Comparison of ENCODE assay signal across 37 cellular contexts in the genomic region with DNA sequence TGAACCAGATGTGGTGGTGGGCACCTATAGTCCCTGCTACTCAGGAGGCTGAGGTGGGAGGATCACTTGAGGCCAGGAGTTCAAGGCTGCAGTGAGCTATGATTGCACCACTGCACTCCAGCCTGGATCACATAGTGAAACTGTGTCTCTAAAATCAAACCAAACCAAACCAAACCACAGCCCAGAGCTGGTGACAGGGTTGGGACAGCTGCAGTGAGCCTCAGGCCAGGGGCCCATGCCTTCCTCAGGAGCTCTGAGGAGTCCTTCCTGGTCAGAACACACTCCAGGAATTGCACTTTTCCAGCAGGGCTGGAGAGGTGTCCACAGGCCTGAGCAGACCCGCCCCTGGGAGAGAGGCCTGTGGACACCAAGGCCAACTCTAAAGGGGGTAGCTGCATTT. TPM values are rescaled to one million over a fixed set of nuclear protein-coding genes. Genes with fewer than 3 reads are reported as not detected.
"Had no signal": no experiment of that assay in that cellular context is flagged by ENCODE, and none has a peak within 500 bp of the region (broad histone marks: within the 10 kb centered on the region; RNA-seq: fewer than 3 reads in every experiment).

No MANE protein-coding gene starts in this region.

- FAIRE-seq: astrocyte, TTC549 had no signal

- H3K4me3 ChIP-seq: adrenal gland, body of pancreas, breast epithelium had no signal

- H3K9me3 ChIP-seq: adrenal gland, body of pancreas, breast epithelium had no signal

- H3K36me3 Mint-ChIP-seq: activated CD8-positive, alpha-beta memory T cell treated with anti-CD3 and anti-CD28 coated beads, Interleukin-2, amount 10 ng/mL, durations not matched to agents 7 days and 5 days; activated naive CD4-positive, alpha-beta T cell treated with anti-CD3 and anti-CD28 coated beads, Interleukin-2, amount 50 U/mL, for 72 hours; activated naive CD8-positive, alpha-beta T cell treated with anti-CD3 and anti-CD28 coated beads for 36 hours had no signal

- H3K27me3 ChIP-seq: adrenal gland, body of pancreas, brain microvascular endothelial cell, breast epithelium had no signal

- H3K27me3 Mint-ChIP-seq: activated CD4-positive, alpha-beta T cell treated with anti-CD3 and anti-CD28 coated beads, Interleukin-2, amount 10 ng/mL, durations not matched to agents 24 days and 14 days had no signal

- DNase-seq: activated B cell treated with CpG ODN at 0.5 μM for 24 hours; activated CD4-positive, alpha-beta memory T cell treated with anti-CD3 and anti-CD28 coated beads, Interleukin-2, amount 10 ng/mL, durations not matched to agents 7 days and 5 days; activated CD4-positive, alpha-beta T cell treated with anti-CD3 and anti-CD28 coated beads for 4 hours; activated CD4-positive, alpha-beta T cell treated with anti-CD3 and anti-CD28 coated beads, Interleukin-2, amount 10 ng/mL, durations not matched to agents 24 days and 14 days; activated CD4-positive, alpha-beta T cell treated with anti-CD3 and anti-CD28 coated beads, Interleukin-2, amount 50 U/mL, for 1 hour; activated CD4-positive, alpha-beta T cell treated with anti-CD3 and anti-CD28 coated beads, Interleukin-2, amount 50 U/mL, for 4 hours; activated CD4-positive, CD25-positive, alpha-beta regulatory T cell treated with anti-CD3 and anti-CD28 coated beads, Interleukin-2, amount 50 U/mL, for 72 hours; activated CD8-positive, alpha-beta memory T cell treated with anti-CD3 and anti-CD28 coated beads for 24 hours; activated CD8-positive, alpha-beta memory T cell treated with anti-CD3 and anti-CD28 coated beads, Interleukin-2, amount 10 ng/mL, durations not matched to agents 7 days and 5 days; activated CD8-positive, alpha-beta memory T cell treated with anti-CD3 and anti-CD28 coated beads, Interleukin-2, amount 50 U/mL, for 48 hours; activated CD8-positive, alpha-beta T cell treated with anti-CD3 and anti-CD28 coated beads, Interleukin-2, amount 10 ng/mL, durations not matched to agents 7 days and 5 days; activated effector memory CD4-positive, alpha-beta T cell treated with anti-CD3 and anti-CD28 coated beads, Interleukin-2, amount 50 U/mL, for 16 hours; activated gamma-delta T cell treated with Interleukin-2 at 50 U/mL for 16 hours; activated naive CD4-positive, alpha-beta T cell; activated naive CD4-positive, alpha-beta T cell treated with anti-CD3 and anti-CD28 coated beads for 36 hours; activated naive CD4-positive, alpha-beta T cell treated with anti-CD3 and anti-CD28 coated beads, Interleukin-2, amount 50 U/mL, for 16 hours; activated naive CD8-positive, alpha-beta T cell treated with anti-CD3 and anti-CD28 coated beads for 36 hours; activated T-cell treated with anti-CD3 and anti-CD28 coated beads, Interleukin-2, amount 50 U/mL, for 24 hours; activated T-cell treated with anti-CD3 and anti-CD28 coated beads, Interleukin-2, amount 50 U/mL, for 48 hours; adrenal gland; amniotic stem cell; aorta; body of pancreas; brain microvascular endothelial cell; central memory CD4-positive, alpha-beta T cell; T-helper 1 cell; T-helper 2 cell; T-helper 9 cell had no signal

- H3K4me1 ChIP-seq: adrenal gland, body of pancreas, breast epithelium had no signal

- H3K9me3 Mint-ChIP-seq: activated B cell treated with CpG ODN at 0.5 μM for 24 hours; activated CD4-positive, alpha-beta memory T cell treated with anti-CD3 and anti-CD28 coated beads, Interleukin-2, amount 10 ng/mL, durations not matched to agents 7 days and 5 days; activated CD4-positive, alpha-beta T cell treated with anti-CD3 and anti-CD28 coated beads, Interleukin-2, amount 10 ng/mL, durations not matched to agents 24 days and 14 days; activated naive CD4-positive, alpha-beta T cell treated with anti-CD3 and anti-CD28 coated beads for 36 hours; activated naive CD4-positive, alpha-beta T cell treated with anti-CD3 and anti-CD28 coated beads, Interleukin-2, amount 50 U/mL, for 72 hours; activated naive CD8-positive, alpha-beta T cell treated with anti-CD3 and anti-CD28 coated beads for 36 hours; activated T-cell treated with anti-CD3 and anti-CD28 coated beads, Interleukin-2, amount 50 U/mL, for 24 hours; T-helper 1 cell treated with Interleukin-12 subunit alpha and Interleukin-12 subunit beta and Interleukin-4 antibody, amounts not matched to agents 30 μg/mL and 1 μg/mL, for 36 hours; T-helper 2 cell treated with Interferon-gamma antibody and Interleukin-4, amounts not matched to agents 5 μg/mL and 100 μg/mL, for 36 hours had no signal

- H3K36me3 ChIP-seq: adrenal gland, brain microvascular endothelial cell, breast epithelium had no signal

- H3K27ac Mint-ChIP-seq: activated B cell treated with CpG ODN at 0.5 μM for 24 hours; activated CD4-positive, alpha-beta memory T cell treated with anti-CD3 and anti-CD28 coated beads, Interleukin-2, amount 10 ng/mL, durations not matched to agents 7 days and 5 days; activated CD4-positive, alpha-beta T cell treated with anti-CD3 and anti-CD28 coated beads, Interleukin-2, amount 10 ng/mL, durations not matched to agents 24 days and 14 days; activated CD8-positive, alpha-beta memory T cell treated with anti-CD3 and anti-CD28 coated beads, Interleukin-2, amount 10 ng/mL, durations not matched to agents 7 days and 5 days; activated CD8-positive, alpha-beta T cell treated with anti-CD3 and anti-CD28 coated beads, Interleukin-2, amount 10 ng/mL, durations not matched to agents 7 days and 5 days; activated naive CD4-positive, alpha-beta T cell treated with anti-CD3 and anti-CD28 coated beads for 36 hours; activated naive CD4-positive, alpha-beta T cell treated with anti-CD3 and anti-CD28 coated beads, Interleukin-2, amount 50 U/mL, for 72 hours; activated naive CD8-positive, alpha-beta T cell treated with anti-CD3 and anti-CD28 coated beads for 36 hours; activated T-cell treated with anti-CD3 and anti-CD28 coated beads, Interleukin-2, amount 50 U/mL, for 24 hours; T-helper 1 cell treated with Interleukin-12 subunit alpha and Interleukin-12 subunit beta and Interleukin-4 antibody, amounts not matched to agents 30 μg/mL and 1 μg/mL, for 36 hours; T-helper 2 cell treated with Interferon-gamma antibody and Interleukin-4, amounts not matched to agents 5 μg/mL and 100 μg/mL, for 36 hours had no signal

- ATAC-seq: activated CD8-positive, alpha-beta T cell treated with anti-CD3 and anti-CD28 coated beads, Interleukin-2, amount 10 ng/mL, durations not matched to agents 7 days and 5 days; body of pancreas had no signal

- H3K27ac ChIP-seq: adrenal gland, body of pancreas, brain microvascular endothelial cell, breast epithelium, VCaP had no signal

- H3K4me3 Mint-ChIP-seq: activated B cell treated with CpG ODN at 0.5 μM for 24 hours; activated CD4-positive, alpha-beta memory T cell treated with anti-CD3 and anti-CD28 coated beads, Interleukin-2, amount 10 ng/mL, durations not matched to agents 7 days and 5 days; activated CD4-positive, alpha-beta T cell treated with anti-CD3 and anti-CD28 coated beads, Interleukin-2, amount 10 ng/mL, durations not matched to agents 24 days and 14 days; activated CD8-positive, alpha-beta memory T cell treated with anti-CD3 and anti-CD28 coated beads, Interleukin-2, amount 10 ng/mL, durations not matched to agents 7 days and 5 days; activated CD8-positive, alpha-beta T cell treated with anti-CD3 and anti-CD28 coated beads, Interleukin-2, amount 10 ng/mL, durations not matched to agents 7 days and 5 days; activated naive CD4-positive, alpha-beta T cell treated with anti-CD3 and anti-CD28 coated beads for 36 hours; activated naive CD8-positive, alpha-beta T cell treated with anti-CD3 and anti-CD28 coated beads for 36 hours; activated T-cell treated with anti-CD3 and anti-CD28 coated beads, Interleukin-2, amount 50 U/mL, for 24 hours; T-helper 1 cell treated with Interleukin-12 subunit alpha and Interleukin-12 subunit beta and Interleukin-4 antibody, amounts not matched to agents 30 μg/mL and 1 μg/mL, for 36 hours; T-helper 2 cell treated with Interferon-gamma antibody and Interleukin-4, amounts not matched to agents 5 μg/mL and 100 μg/mL, for 36 hours had no signal

RNA-seq across cellular contexts. Expression of a gene that starts 32.5 kb away (rescaled TPM):
- total RNA-seq: activated B cell treated with CpG ODN at 0.5 μM for 24 hours; activated CD4-positive, alpha-beta memory T cell treated with anti-CD3 and anti-CD28 coated beads, Interleukin-2, amount 10 ng/mL, durations not matched to agents 7 days and 5 days; activated CD4-positive, alpha-beta T cell treated with anti-CD3 and anti-CD28 coated beads, Interleukin-2, amount 10 ng/mL, durations not matched to agents 24 days and 14 days; activated CD8-positive, alpha-beta memory T cell treated with anti-CD3 and anti-CD28 coated beads, Interleukin-2, amount 10 ng/mL, durations not matched to agents 7 days and 5 days; activated CD8-positive, alpha-beta T cell treated with anti-CD3 and anti-CD28 coated beads, Interleukin-2, amount 10 ng/mL, durations not matched to agents 7 days and 5 days; activated naive CD4-positive, alpha-beta T cell treated with anti-CD3 and anti-CD28 coated beads for 36 hours; activated naive CD4-positive, alpha-beta T cell treated with anti-CD3 and anti-CD28 coated beads, Interleukin-2, amount 50 U/mL, for 72 hours; activated naive CD8-positive, alpha-beta T cell treated with anti-CD3 and anti-CD28 coated beads for 36 hours; adrenal gland; aorta; astrocyte; body of pancreas; breast epithelium; cardiac septum; cerebellum had no signal
- polyA plus RNA-seq: adrenal gland, aorta had no signal
